20 cellular contexts compared by ENCODE assay signal in genomic region chr1:33532250-33532649, GRCh38. TPM values are rescaled to one million over a fixed set of nuclear protein-coding genes. Genes with fewer than 3 reads are reported as not detected.
A peak's percentile ranks its signal among the peaks of the same experiment; 100 is the strongest.
DNase-seq lines count a peak whose midpoint lies in the region; ATAC-seq, FAIRE-seq and TF ChIP-seq lines count a peak whose summit lies in the region.
"Had no signal": no experiment of that assay in that cellular context is flagged by ENCODE, and none has a peak within 500 bp of the region (broad histone marks: within the 10 kb centered on the region; RNA-seq: fewer than 3 reads in every experiment).

No MANE protein-coding gene starts in this region.

- H3K36me3 ChIP-seq in K562 (ENCODE audit: control insufficient read depth, insufficient read depth, low read length) (no peaks in the 10 kb centered on the region), neural progenitor cell (no peaks in the 10 kb centered on the region)
- H3K36me3 ChIP-seq: BLaER1 treated with 17β-estradiol and CSF1 and Interleukin-3, amounts not matched to agents 10 nM and 100 nM had no signal

- H3K27me3 ChIP-seq in K562 (ENCODE audit: control insufficient read depth in 2 of 2, insufficient read depth in 2 of 2, low read length in 2 of 2) (peaks cover 32 to 48% of the 10 kb centered on the region in 2 experiments), neural progenitor cell (no peaks in the 10 kb centered on the region)
- H3K27me3 ChIP-seq: BLaER1 treated with 17β-estradiol and CSF1 and Interleukin-3, amounts not matched to agents 10 nM and 100 nM had no signal

- H3K4me1 ChIP-seq in K562 (replicated peaks in 1 of 2; ENCODE audit: control insufficient read depth in 2 of 2, insufficient read depth in 2 of 2, low read length in 2 of 2) (no peaks in the 10 kb centered on the region), neural progenitor cell (no peaks in the 10 kb centered on the region)
- H3K4me1 ChIP-seq: A549; BLaER1 treated with 17β-estradiol and CSF1 and Interleukin-3, amounts not matched to agents 10 nM and 100 nM; Caco-2 had no signal

- no peak for TF ChIP-seq RAD21 in K562 (CRISPR knock-in tag; conservative IDR thresholded peaks at IDR 0.05 in 1 of 2, IDR thresholded peaks at IDR 0.05 in 1 of 2)

- H3K79me2 ChIP-seq in K562 (ENCODE audit: control insufficient read depth, insufficient read depth, low read length) (no peaks in the 10 kb centered on the region), neural progenitor cell (ENCODE audit: low read depth) (no peaks in the 10 kb centered on the region)

- TF ChIP-seq EP300 in K562 (IDR thresholded peaks at IDR 0.05; ENCODE audit: low read length): no peak

- peak; percentile 11 for DNase-seq in DMS 273 (lab: John Stamatoyannopoulos, UW; ENCODE audit: unreplicated experiment)
- DNase-seq in DMS 273 treated with DMSO at 0.1 percent for 48 hours (lab: John Stamatoyannopoulos, UW): no peak
- DNase-seq in K562 (ENCODE audit: extremely low read depth in 1 of 4, low spot score in 3 of 4): no peak
- no peak for DNase-seq in neural progenitor cell (ENCODE audit: low spot score)
- DNase-seq: AML-193; Caco-2; Calu3; CD4-positive, alpha-beta T cell; CD8-positive, alpha-beta T cell; DMS79 treated with DMSO at 0.1 percent for 48 hours; GF-D8 had no signal

- 0% methylated on average over 3 of the region's 3 CpGs for WGBS in K562 (ENCODE audit: insufficient coverage, low coverage, missing lambda C conversion rate)

- peak overlapping the region; percentile 11 for H3K4me3 Mint-ChIP-seq in neural progenitor cell
- H3K4me3 Mint-ChIP-seq: B cell; CD4-positive, alpha-beta T cell; CD8-positive, alpha-beta T cell had no signal

- H3K9me1 ChIP-seq in K562 (ENCODE audit: control insufficient read depth, insufficient read depth, low read length): no peaks in the 10 kb centered on the region

- FAIRE-seq in K562 (lab: Jason Lieb, UNC): no peak
- FAIRE-seq: A549, D721Med, G401.6, GM12891 had no signal

- H3K4me3 ChIP-seq in K562 (no peak overlapping the region), neural progenitor cell (no peak overlapping the region)
- H3K4me3 ChIP-seq: A549; BLaER1 treated with 17β-estradiol and CSF1 and Interleukin-3, amounts not matched to agents 10 nM and 100 nM had no signal

- peaks cover 4% of the 10 kb centered on the region for H3K4me1 Mint-ChIP-seq in neural progenitor cell
- H3K4me1 Mint-ChIP-seq: B cell had no signal

- no peak overlapping the region for H2AFZ ChIP-seq in K562 (ENCODE audit: low read depth, low read length)
- H2AFZ ChIP-seq in neural progenitor cell (replicated peaks): no peak overlapping the region

- no peak for TF ChIP-seq POLR2A in K562 (conservative IDR thresholded peaks at IDR 0.05)

- no peak overlapping the region for H3K27ac ChIP-seq in K562 (ENCODE audit: extremely low read depth, low read depth, low read length)
- no peak overlapping the region for H3K27ac ChIP-seq in neural progenitor cell
- H3K27ac ChIP-seq: 22Rv1; A549; BLaER1 treated with 17β-estradiol and CSF1 and Interleukin-3, amounts not matched to agents 10 nM and 100 nM; C4-2B had no signal

- BruUV-seq in K562 (replicated peaks; lab: Mats Ljungman, UMichigan): no TSS peak

- H4K20me1 ChIP-seq in K562 (replicated peaks; ENCODE audit: control insufficient read depth, insufficient read depth, low read length): no peaks in the 10 kb centered on the region
- H4K20me1 ChIP-seq in neural progenitor cell (ENCODE audit: low read depth): no peaks in the 10 kb centered on the region
- H4K20me1 ChIP-seq: BLaER1 treated with 17β-estradiol and CSF1 and Interleukin-3, amounts not matched to agents 10 nM and 100 nM had no signal

- peaks cover 4% of the 10 kb centered on the region for H3K36me3 Mint-ChIP-seq in neural progenitor cell
- H3K36me3 Mint-ChIP-seq: CD8-positive, alpha-beta T cell had no signal

- TF ChIP-seq CTCF in K562 (IDR thresholded peaks at IDR 0.05 in 2 of 3, conservative IDR thresholded peaks at IDR 0.05 in 1 of 3; ENCODE audit: insufficient read depth in 2 of 3, low read depth in 1 of 3, low read length in 3 of 3): no peak
- TF ChIP-seq CTCF in neural progenitor cell (IDR thresholded peaks at IDR 0.05): no peak

- CTCF ChIA-PET in K562 (lab: Yijun Ruan, JAX; ENCODE audit: low intra/inter-chr PET ratio): no interaction called here

- POLR2A ChIA-PET in K562 (lab: Yijun Ruan, JAX): no interaction called here

- no peak overlapping the region for H3K27ac Mint-ChIP-seq in neural progenitor cell
- H3K27ac Mint-ChIP-seq: B cell; CD4-positive, alpha-beta T cell; CD8-positive, alpha-beta T cell had no signal

- H3K27me3 Mint-ChIP-seq in neural progenitor cell (ENCODE audit: insufficient read depth, low read depth): peaks cover 2% of the 10 kb centered on the region

- no peaks in the 10 kb centered on the region for H3K9me3 Mint-ChIP-seq in neural progenitor cell
- H3K9me3 Mint-ChIP-seq: CD4-positive, alpha-beta T cell had no signal

- in situ Hi-C loops in K562 (cut with MboI): no loop called here

- ATAC-seq in K562 (no peak), GM18511 (IDR thresholded peaks at IDR 0.05; ENCODE audit: unreplicated experiment) (no peak)
- ATAC-seq: A549; CD8-positive, alpha-beta T cell had no signal

- H3K9me3 ChIP-seq in K562 (replicated peaks; ENCODE audit: control insufficient read depth, insufficient read depth, low read depth, low read length) (no peaks in the 10 kb centered on the region), neural progenitor cell (ENCODE audit: low read depth) (no peaks in the 10 kb centered on the region)
- H3K9me3 ChIP-seq: A549, Caco-2 had no signal

- no peaks in the 10 kb centered on the region for H3F3A ChIP-seq in neural progenitor cell (ENCODE audit: low read depth)

- H3K9ac ChIP-seq in K562 (ENCODE audit: insufficient read depth in 1 of 2, low read depth in 2 of 2, low read length in 2 of 2) (no peak overlapping the region), neural progenitor cell (no peak overlapping the region)
- H3K9ac ChIP-seq: BLaER1 treated with 17β-estradiol and CSF1 and Interleukin-3, amounts not matched to agents 10 nM and 100 nM had no signal

- intact Hi-C loops in K562 (cut with micrococcal nuclease): no loop called here

- H3K4me2 ChIP-seq in K562 (ENCODE audit: insufficient read depth, low read length): no peak overlapping the region
- H3K4me2 ChIP-seq in neural progenitor cell: no peak overlapping the region
- H3K4me2 ChIP-seq: A549; BLaER1 treated with 17β-estradiol and CSF1 and Interleukin-3, amounts not matched to agents 10 nM and 100 nM had no signal

TF ChIP-seq in K562, 482 proteins besides CTCF, POLR2A, EP300 and RAD21 (continues in another document):
- TF ChIP-seq CREBBP (IDR thresholded peaks at IDR 0.05; ENCODE audit: low read depth, low read length) (no peak), U2AF2 (optimal IDR thresholded peaks at IDR 0.05; ENCODE audit: low read depth, low read length) (no peak), SIN3B (IDR thresholded peaks at IDR 0.05; ENCODE audit: low read depth) (no peak), CTCFL (IDR thresholded peaks at IDR 0.05; ENCODE audit: borderline replicate concordance, insufficient read depth, low read depth, low read length, poor library complexity, severe bottlenecking) (no peak), ZNF696 (CRISPR knock-in tag; conservative IDR thresholded peaks at IDR 0.05) (no peak), ETS2 (tag; IDR thresholded peaks at IDR 0.05; ENCODE audit: borderline replicate concordance, poor library complexity, severe bottlenecking) (no peak), ATF2 (CRISPR knock-in tag; IDR thresholded peaks at IDR 0.05) (no peak)

RNA-seq across cellular contexts. Expression of gene ZSCAN20, which starts 59.8 kb away (rescaled TPM):
- 3.8 and 4.1 TPM in 2 replicates for total RNA-seq in K562 (2011; cell fraction: chromatin; rRNA removed; ENCODE audit: low replicate concordance)
- 2.5 and 4.3 TPM in 2 replicates for total RNA-seq in K562 (2011; cell fraction: nucleolus; rRNA removed)
- total RNA-seq in K562 (2011; cell fraction: nucleoplasm; rRNA removed): 2.8 and 2.9 TPM in 2 replicates
- total RNA-seq in K562 (2014; rRNA removed) (2.2 and 2.5 TPM in 2 replicates), K562 (2014; rRNA removed; fragmentation: Illumina TruSeq; extraction: Trizol) (2.8 and 3.0 TPM in 2 replicates), K562 (2015; rRNA removed; fragmentation: Illumina TruSeq; extraction: Trizol) (3.3 and 3.6 TPM in 2 replicates), K562 (2021) (2.5 and 2.6 TPM in 2 replicates), neural progenitor cell (ENCODE audit: low replicate concordance) (11.4 and 14.8 TPM in 2 replicates)
- polyA plus RNA-seq in K562 (2011; rRNA removed) (0.80 and 1.7 TPM in 2 replicates), K562 (2014; fragmentation: Illumina TruSeq; extraction: Trizol) (2.0 TPM in 2 replicates), K562 (2014; fragmentation: Nextera tagmentation; extraction: Ambion mirVana) (under 1 TPM; 0.36 to 0.58 TPM), K562 (2014; rRNA removed) (1.4 and 1.8 TPM in 2 replicates)
- polyA plus RNA-seq in K562 (2011; cell fraction: cytosol; rRNA removed): 0.38 and 0.75 TPM in 2 replicates
- 1.0 and 1.9 TPM in 2 replicates for polyA plus RNA-seq in K562 (2011; cell fraction: nucleus; rRNA removed)
- polyA plus RNA-seq in K562 (2012): 1.8 and 1.9 TPM in 2 replicates
- 1.4 and 2.5 TPM in 2 replicates for polyA minus RNA-seq in K562 (2011; rRNA and poly(A)+ RNA removed)
- 0.76 and 1.6 TPM in 2 replicates for polyA minus RNA-seq in K562 (2011; cell fraction: cytosol; rRNA and poly(A)+ RNA removed)
- polyA minus RNA-seq in K562 (2011; cell fraction: nucleus; rRNA and poly(A)+ RNA removed): 2.4 and 2.6 TPM in 2 replicates
